8 cellular contexts compared by ENCODE assay signal in genomic region chr5:612498-613424, GRCh38. TPM values are rescaled to one million over a fixed set of nuclear protein-coding genes. Genes with fewer than 3 reads are reported as not detected.
DNase-seq lines count a peak whose midpoint lies in the region; ATAC-seq and TF ChIP-seq lines count a peak whose summit lies in the region.

No MANE protein-coding gene starts in this region.

- peak overlapping the region; percentile 36 for H3K18ac ChIP-seq in trophoblast cell (ENCODE audit: low read length)

- no peaks in the 10 kb centered on the region for H3K4me1 ChIP-seq in cardiac muscle cell (ENCODE audit: low read depth)
- H3K4me1 ChIP-seq in trophoblast cell (ENCODE audit: control insufficient read depth in 1 of 2, insufficient read depth in 2 of 2, low read length in 2 of 2): peaks cover 5% of the 10 kb centered on the region in 2 experiments

- peak overlapping the region; percentile 74 for H3K9ac ChIP-seq in trophoblast cell (ENCODE audit: low read length)

- peak; percentile 22 for ATAC-seq in GM21447 (IDR thresholded peaks at IDR 0.05; ENCODE audit: unreplicated experiment)

- H2BK120ac ChIP-seq in trophoblast cell (ENCODE audit: insufficient read depth, low read length, poor library complexity): peak overlapping the region; percentile 1

- no peak overlapping the region for H3K23ac ChIP-seq in trophoblast cell (ENCODE audit: low read length)

- H3K4ac ChIP-seq in trophoblast cell (ENCODE audit: low read depth, low read length): peak overlapping the region; percentile 50

- no peak overlapping the region for H4K12ac ChIP-seq in trophoblast cell (ENCODE audit: low read depth, low read length)

- DNase-seq in EH (ENCODE audit: low read depth): peak; percentile 16
- DNase-seq in HT1080 (ENCODE audit: low read depth): peak; percentile 25
- DNase-seq in activated CD8-positive, alpha-beta memory T cell treated with anti-CD3 and anti-CD28 coated beads for 48 hours (ENCODE audit: low read depth in 2 of 3, low spot score in 2 of 3): peak in 2 of 3 experiments; percentile 9 to 12
- DNase-seq in cardiac muscle cell (ENCODE audit: low read depth in 1 of 2, low spot score in 1 of 2): peak; percentile 6 to 20
- DNase-seq in trophoblast cell: peak in 1 of 2 donors; percentile 23
- no peak for DNase-seq in D341Med (ENCODE audit: low spot score)
- no peak for DNase-seq in HuH-7.5 (ENCODE audit: low spot score)

- no peak for TF ChIP-seq CTCF in cardiac muscle cell (IDR thresholded peaks at IDR 0.05; ENCODE audit: low read depth, low read length)

- H3K36me3 ChIP-seq in cardiac muscle cell: no peaks in the 10 kb centered on the region
- peaks cover 3 to 5% of the 10 kb centered on the region in 2 experiments for H3K36me3 ChIP-seq in trophoblast cell (ENCODE audit: control insufficient read depth in 1 of 2, insufficient read depth in 2 of 2, low read length in 2 of 2)

- H3K27me3 ChIP-seq in cardiac muscle cell: no peaks in the 10 kb centered on the region
- H3K27me3 ChIP-seq in trophoblast cell (ENCODE audit: insufficient read depth, low read length): no peaks in the 10 kb centered on the region

- no peak overlapping the region for H2BK12ac ChIP-seq in trophoblast cell (ENCODE audit: low read length)

- no peak overlapping the region for H2AK5ac ChIP-seq in trophoblast cell (ENCODE audit: low read length)

- H3K4me3 ChIP-seq in cardiac muscle cell (peak overlapping the region; percentile 90), trophoblast cell (ENCODE audit: low read depth, low read length) (peak overlapping the region; percentile 89)

- peak overlapping the region; percentile 48 for H4K8ac ChIP-seq in trophoblast cell (ENCODE audit: low read depth, low read length)

- no peaks in the 10 kb centered on the region for H3K9me3 ChIP-seq in cardiac muscle cell (ENCODE audit: low read depth)
- peaks cover 16% of the 10 kb centered on the region for H3K9me3 ChIP-seq in trophoblast cell (ENCODE audit: insufficient read depth, low read depth, low read length)

- no peak overlapping the region for H2BK5ac ChIP-seq in trophoblast cell (ENCODE audit: low read depth, low read length, poor library complexity)

- H3K14ac ChIP-seq in trophoblast cell (ENCODE audit: low read length): peak overlapping the region; percentile 54

- H3K27ac ChIP-seq in cardiac muscle cell (no peak overlapping the region), trophoblast cell (ENCODE audit: low read depth, low read length) (no peak overlapping the region)

- H3K79me1 ChIP-seq in trophoblast cell (ENCODE audit: low read length): peaks cover 6% of the 10 kb centered on the region

- peak overlapping the region; percentile 28 for H2AFZ ChIP-seq in trophoblast cell (ENCODE audit: insufficient read depth, low read length, poor library complexity)

- peak overlapping the region; percentile 63 for H3K4me2 ChIP-seq in trophoblast cell (ENCODE audit: low read length)

- peaks cover 5% of the 10 kb centered on the region for H3K79me2 ChIP-seq in trophoblast cell (ENCODE audit: control insufficient read depth, insufficient read depth, low read length, poor library complexity)

- H4K91ac ChIP-seq in trophoblast cell (ENCODE audit: low read depth, low read length): peak overlapping the region; percentile 36

- no CpG with 5 or more reads among the region's 49 CpGs for WGBS in trophoblast cell (ENCODE audit: extremely low coverage, insufficient coverage, insufficient read length)

RNA-seq across cellular contexts. Expression of gene CEP72, which starts 0.6 kb away (rescaled TPM):
- 16.0 and 17.5 TPM in 2 replicates for total RNA-seq in HT1080 (2014; rRNA removed; shearing (Covaris generic))
- 7.7 and 9.1 TPM in 2 replicates for polyA plus RNA-seq in HT1080 (2015; cell fraction: cytosol; rRNA removed)
- polyA plus RNA-seq in HT1080 (2015; cell fraction: nucleus; rRNA removed): 23.5 and 27.3 TPM in 2 replicates
- total RNA-seq in cardiac muscle cell: 3.5 and 8.5 TPM in 2 replicates
- 6.6 and 9.0 TPM in 2 replicates for polyA plus RNA-seq in cardiac muscle cell
- polyA plus RNA-seq in trophoblast cell (2013): 6.8 and 7.2 TPM in 2 replicates

Comparison
In these comparisons a context has a peak if more than half of its experiments do, and no peak if none do; other contexts are left out.
1. DNase-seq: peak in EH (single experiment), HT1080 (single experiment), activated CD8-positive, alpha-beta memory T cell treated with anti-CD3 and anti-CD28 coated beads for 48 hours (2 of 3) and cardiac muscle cell (2 of 2); none in D341Med (single experiment) and HuH-7.5 (single experiment).